Comparison of ENCODE assay signal across 1 cellular context in genomic region chr18:13672657-13673056, GRCh38.
TF ChIP-seq lines count a peak whose summit lies in the region.

No MANE protein-coding gene starts in this region.

TF ChIP-seq in HCT116, 20 proteins besides CTCF, POLR2A, EP300 and RAD21 (continued from another document):
- TF ChIP-seq ZBTB33 (IDR thresholded peaks at IDR 0.05; ENCODE audit: extremely low read depth, insufficient replicate concordance, low read length) (no peak), ZFX (IDR thresholded peaks at IDR 0.05) (no peak), SRF (IDR thresholded peaks at IDR 0.05; ENCODE audit: low read depth) (no peak), EZH2 (IDR thresholded peaks at IDR 0.05) (no peak), TCF7L2 (IDR thresholded peaks at IDR 0.05; ENCODE audit: borderline replicate concordance, extremely low read depth, insufficient read depth, insufficient read length) (no peak)
